Comparison of ENCODE assay signal across 34 cellular contexts in the genomic region with DNA sequence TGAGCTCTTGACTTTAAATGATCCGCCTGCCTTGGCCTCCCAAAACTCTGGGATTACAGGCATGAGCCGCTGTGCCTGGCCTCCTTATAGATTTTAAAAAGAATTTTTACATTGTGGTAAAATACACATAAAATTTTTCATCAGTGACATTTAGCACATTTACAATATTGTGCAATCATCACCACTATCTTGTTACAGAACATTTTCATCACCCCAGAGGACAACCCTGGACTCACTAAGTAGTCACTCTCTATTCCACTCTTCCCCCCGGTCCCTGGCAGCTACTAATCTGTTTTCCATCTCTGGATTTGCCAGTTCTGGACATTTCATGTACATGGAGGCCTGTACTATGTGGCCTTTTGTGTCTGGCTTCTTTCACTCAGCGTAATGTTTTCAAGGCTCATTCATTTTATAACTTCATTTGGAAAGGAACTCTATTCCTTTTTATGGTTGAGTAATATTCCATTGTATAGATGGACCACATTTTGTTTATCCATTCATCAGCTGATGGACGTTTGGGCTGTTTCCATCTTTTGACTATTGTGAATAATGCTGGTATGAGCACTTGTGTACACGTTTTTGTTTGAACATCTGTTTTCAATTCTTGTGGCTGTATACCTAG. TPM values are rescaled to one million over a fixed set of nuclear protein-coding genes. Genes with fewer than 3 reads are reported as not detected.
DNase-seq lines count a peak whose midpoint lies in the region; TF ChIP-seq lines count a peak whose summit lies in the region.
"Had no signal": no experiment of that assay in that cellular context is flagged by ENCODE, and none has a peak within 500 bp of the region (broad histone marks: within the 10 kb centered on the region; RNA-seq: fewer than 3 reads in every experiment).

No MANE protein-coding gene starts in this region.

- no peak overlapping the region for H3K4me2 ChIP-seq in GM23248 (ENCODE audit: unreplicated experiment)
- H3K4me2 ChIP-seq: SK-N-SH had no signal

- no peaks in the 10 kb centered on the region for H3K27me3 ChIP-seq in GM23248 (replicated peaks; ENCODE audit: insufficient read depth)
- H3K27me3 ChIP-seq: gastrocnemius medialis, left lung, neutrophil, uterus had no signal

- peaks cover 6% of the 10 kb centered on the region for H3F3A ChIP-seq in GM23248 (ENCODE audit: insufficient read depth)

- no peak overlapping the region for H3K27ac ChIP-seq in GM23248
- H3K27ac ChIP-seq in SK-N-MC: peak overlapping the region; percentile 9; the same call in 1 of the 2 replicates
- no peak overlapping the region for H3K27ac ChIP-seq in substantia nigra (ENCODE audit: low read depth, low read length, poor library complexity, severe bottlenecking)
- H3K27ac ChIP-seq: left lung, neutrophil, psoas muscle, RWPE1, thoracic aorta, uterus had no signal

- H3K9me2 ChIP-seq in GM23248 (ENCODE audit: insufficient read depth): no peaks in the 10 kb centered on the region
- H3K9me2 ChIP-seq: SK-N-SH had no signal

- in situ Hi-C loops in GM23248 (cut with MboI): no loop called here

- WGBS in GM23248 (ENCODE audit: low coverage in 1 of 2, low lambda C conversion rate in 2 of 2, missing lambda C conversion rate in 2 of 2), 2 experiments: 62 to 68% methylated on average over 6 of the region's 6 CpGs

- H4K20me1 ChIP-seq in GM23248 (ENCODE audit: insufficient read depth): no peaks in the 10 kb centered on the region

- H3K36me3 ChIP-seq in GM23248 (ENCODE audit: low read depth) (no peaks in the 10 kb centered on the region), SK-N-MC (ENCODE audit: insufficient read depth, low read length) (peaks cover 5% of the 10 kb centered on the region; the same call in 1 of the 2 replicates)
- H3K36me3 ChIP-seq: neutrophil, uterus had no signal

- no peak overlapping the region for H3K9ac ChIP-seq in GM23248
- H3K9ac ChIP-seq in SK-N-MC (ENCODE audit: insufficient read length): no peak overlapping the region
- H3K9ac ChIP-seq: SK-N-SH had no signal

- H3K9me3 ChIP-seq in GM23248 (ENCODE audit: low read depth) (no peaks in the 10 kb centered on the region), SK-N-MC (ENCODE audit: low read depth, low read length) (no peaks in the 10 kb centered on the region)
- H3K9me3 ChIP-seq: gastrocnemius medialis, left lung, neutrophil, psoas muscle, SK-N-SH, thoracic aorta, uterus had no signal

- H3K4me3 ChIP-seq in GM23248 (no peak overlapping the region), SK-N-MC (no peak overlapping the region), fibroblast of pulmonary artery (replicated peaks; ENCODE audit: low read depth, low read length) (no peak overlapping the region), skeletal muscle cell (ENCODE audit: low read depth, low read length) (no peak overlapping the region)
- H3K4me3 ChIP-seq: gastrocnemius medialis, left lung, psoas muscle, thoracic aorta, uterus had no signal

- no peak for TF ChIP-seq CTCF in fibroblast of pulmonary artery (IDR thresholded peaks at IDR 0.05; ENCODE audit: low read length, missing control alignments)

- H2AFZ ChIP-seq in GM23248: no peak overlapping the region

- H3K4me1 ChIP-seq in GM23248 (ENCODE audit: insufficient read depth): no peaks in the 10 kb centered on the region
- H3K4me1 ChIP-seq: uterus had no signal

- H3K79me2 ChIP-seq in GM23248 (ENCODE audit: insufficient read depth): no peaks in the 10 kb centered on the region

- DNase-seq in GM23248: peak; percentile 57
- DNase-seq in SK-N-MC (ENCODE audit: low read depth, low spot score): no peak
- DNase-seq in fibroblast of pulmonary artery (ENCODE audit: low read depth): peak; percentile 32
- DNase-seq in skeletal muscle cell (ENCODE audit: low read depth): peak; percentile 43
- no peak for DNase-seq in substantia nigra (lab: John Stamatoyannopoulos, UW)
- DNase-seq in NCI-H187 treated with DMSO at 0.1 percent for 48 hours (lab: John Stamatoyannopoulos, UW): no peak
- DNase-seq in globus pallidus (ENCODE audit: low spot score): no peak
- DNase-seq: activated CD4-positive, alpha-beta T cell treated with anti-CD3 and anti-CD28 coated beads for 36 hours; activated gamma-delta T cell treated with Interleukin-2 at 50 U/mL for 16 hours; activated naive CD8-positive, alpha-beta T cell treated with anti-CD3 and anti-CD28 coated beads, Interleukin-2, amount 50 U/mL, for 24 hours; activated T-cell treated with anti-CD3 and anti-CD28 coated beads, Interleukin-2, amount 50 U/mL, for 1 hour; AML-193; CD4-positive, alpha-beta T cell; gastrocnemius medialis; GOT3; NCI-H1436 treated with DMSO at 0.1 percent for 48 hours; NCI-H2107; NCI-H446; NCI-H774; psoas muscle; SK-N-SH; stimulated activated naive CD4-positive, alpha-beta T cell treated with Interleukin-2 at 50 U/mL for 16 hours; uterus had no signal

RNA-seq across cellular contexts. Expression of a gene that starts 19.9 kb away (rescaled TPM):
- 26.6 and 28.5 TPM in 2 replicates for total RNA-seq in GM23248 (2014; rRNA removed; shearing (Covaris generic))
- 5.4 and 5.5 TPM in 2 replicates for polyA plus RNA-seq in GM23248 (2016; fragmentation: Nextera tagmentation; extraction: Ambion mirVana)

RNA-seq across cellular contexts. Expression of a gene that starts 32.2 kb away (rescaled TPM):
- not detected in 2 replicates for total RNA-seq in GM23248 (2014; rRNA removed; shearing (Covaris generic))
- polyA plus RNA-seq in GM23248 (2016; fragmentation: Nextera tagmentation; extraction: Ambion mirVana): not detected in 2 replicates
- total RNA-seq: CD4-positive, alpha-beta T cell; M059J; mesenteric fat pad; thoracic aorta had no signal
- polyA plus RNA-seq: IgD-negative memory B cell had no signal

RNA-seq across cellular contexts. Expression of a gene that starts 42.9 kb away (rescaled TPM):
- total RNA-seq in GM23248 (2014; rRNA removed; shearing (Covaris generic)): 22.5 and 26.0 TPM in 2 replicates
- polyA plus RNA-seq in GM23248 (2016; fragmentation: Nextera tagmentation; extraction: Ambion mirVana): 19.4 and 22.1 TPM in 2 replicates

RNA-seq across cellular contexts. Expression of a gene that starts 43.4 kb away (rescaled TPM):
- 1.1 TPM in 1 of 2 replicates, not detected in the other for total RNA-seq in GM23248 (2014; rRNA removed; shearing (Covaris generic))
- polyA plus RNA-seq in GM23248 (2016; fragmentation: Nextera tagmentation; extraction: Ambion mirVana): 0.84 and 1.1 TPM in 2 replicates
- total RNA-seq: gastrocnemius medialis, mesenteric fat pad, skeletal muscle tissue, thoracic aorta had no signal

RNA-seq across cellular contexts. Expression of a gene that starts 44.8 kb away (rescaled TPM):
- total RNA-seq in GM23248 (2014; rRNA removed; shearing (Covaris generic)): not detected in 2 replicates
- 0.82 and 1.1 TPM in 2 replicates for polyA plus RNA-seq in GM23248 (2016; fragmentation: Nextera tagmentation; extraction: Ambion mirVana)
- total RNA-seq: activated CD4-positive, alpha-beta T cell treated with anti-CD3 and anti-CD28 coated beads for 36 hours; activated CD8-positive, alpha-beta memory T cell treated with anti-CD3 and anti-CD28 coated beads for 36 hours; CD4-positive, alpha-beta T cell; chondrocyte; gastrocnemius medialis; myocyte; psoas muscle; skeletal muscle tissue; thoracic aorta had no signal

Comparison
In these comparisons a context has a peak if more than half of its experiments do, and no peak if none do; other contexts are left out.
1. DNase-seq: peak in GM23248 (single experiment), fibroblast of pulmonary artery (single experiment) and skeletal muscle cell (single experiment); none in SK-N-MC (single experiment), substantia nigra (0 of 49), NCI-H187 treated with DMSO at 0.1 percent for 48 hours (single experiment) and globus pallidus (single experiment).